15 cellular contexts compared by ENCODE assay signal in genomic region chr3:63333815-63334214, GRCh38. TPM values are rescaled to one million over a fixed set of nuclear protein-coding genes. Genes with fewer than 3 reads are reported as not detected.
A peak's percentile ranks its signal among the peaks of the same experiment; 100 is the strongest.
DNase-seq lines count a peak whose midpoint lies in the region; ATAC-seq and TF ChIP-seq lines count a peak whose summit lies in the region.
"Had no signal": no experiment of that assay in that cellular context is flagged by ENCODE, and none has a peak within 500 bp of the region (broad histone marks: within the 10 kb centered on the region; RNA-seq: fewer than 3 reads in every experiment).

No MANE protein-coding gene starts in this region.

- H3K9me3 ChIP-seq in A673 (ENCODE audit: low read depth, low read length, poor library complexity, severe bottlenecking) (no peaks in the 10 kb centered on the region), GM23248 (ENCODE audit: low read depth) (no peaks in the 10 kb centered on the region)

- WGBS in GM23248 (ENCODE audit: low coverage in 1 of 2, low lambda C conversion rate in 2 of 2, missing lambda C conversion rate in 2 of 2), 2 experiments = 71 to 78% methylated on average over 1 of the region's 1 CpG

- BruUV-seq in A673 (replicated peaks; lab: Mats Ljungman, UMichigan) = no TSS peak

- in situ Hi-C loops in GM23248 (cut with MboI) = no loop called here

- H3K36me3 ChIP-seq in A673 (ENCODE audit: insufficient read depth, low read length, poor library complexity, severe bottlenecking) (no peaks in the 10 kb centered on the region), GM23248 (ENCODE audit: low read depth) (no peaks in the 10 kb centered on the region)

- no peaks in the 10 kb centered on the region for H3K79me2 ChIP-seq in GM23248 (ENCODE audit: insufficient read depth)

- H2AFZ ChIP-seq in GM23248 = no peak overlapping the region

- H3K27me3 ChIP-seq in A673 (replicated peaks; ENCODE audit: insufficient read depth, low read depth, low read length, poor library complexity) (no peaks in the 10 kb centered on the region), GM23248 (replicated peaks; ENCODE audit: insufficient read depth) (peaks cover 13% of the 10 kb centered on the region; the same call in 1 of the 2 replicates)

- H3K4me2 ChIP-seq in GM23248 (ENCODE audit: unreplicated experiment) = no peak overlapping the region

- H3K9me2 ChIP-seq in GM23248 (ENCODE audit: insufficient read depth) = no peaks in the 10 kb centered on the region

- DNase-seq in A673 (ENCODE audit: low spot score) (no peak), GM23248 (peak; percentile 46), RKO (ENCODE audit: low spot score) (peak; percentile 22), fibroblast of pulmonary artery (ENCODE audit: low read depth) (peak; percentile 48)
- DNase-seq in stimulated activated effector memory CD8-positive, alpha-beta T cell treated with anti-CD3 and anti-CD28 coated beads, Interleukin-12 subunit alpha, Interleukin-12 subunit beta, amount 100 ng/mL, for 72 hours (ENCODE audit: low spot score in 2 of 2) = no peak
- DNase-seq: activated CD4-positive, alpha-beta T cell treated with anti-CD3 and anti-CD28 coated beads for 36 hours; CD4-positive, alpha-beta memory T cell; KBM-7; natural killer cell had no signal

- ATAC-seq in HG03280 (IDR thresholded peaks at IDR 0.05; ENCODE audit: unreplicated experiment) = no peak
- no peak for ATAC-seq in esophagus mucosa
- ATAC-seq in HG02885 (IDR thresholded peaks at IDR 0.05; ENCODE audit: poor library complexity, unreplicated experiment) = no peak
- ATAC-seq in stimulated activated effector memory CD8-positive, alpha-beta T cell treated with anti-CD3 and anti-CD28 coated beads, Interleukin-12 subunit alpha, Interleukin-12 subunit beta, amount 100 ng/mL, for 72 hours = no peak
- ATAC-seq: activated CD4-positive, alpha-beta T cell treated with anti-CD3 and anti-CD28 coated beads for 36 hours; natural killer cell had no signal

- H3K27ac Mint-ChIP-seq in stimulated activated effector memory CD8-positive, alpha-beta T cell treated with anti-CD3 and anti-CD28 coated beads, Interleukin-12 subunit alpha, Interleukin-12 subunit beta, amount 100 ng/mL, for 72 hours = no peak overlapping the region
- H3K27ac Mint-ChIP-seq: activated CD4-positive, alpha-beta T cell treated with anti-CD3 and anti-CD28 coated beads for 36 hours; activated T-helper 1 cell treated with anti-CD3 and anti-CD28 coated beads, Interleukin-12 subunit alpha, Interleukin-12 subunit beta, Interleukin-2, Interleukin-4 antibody, amounts not matched to agents 30 ng/mL and 10 ng/mL and 1 ng/mL, durations not matched to agents 14 hours and 24 hours and 36 hours; CD4-positive, alpha-beta memory T cell; natural killer cell had no signal

- H3K27ac ChIP-seq in A673 (ENCODE audit: low read depth, low read length, poor library complexity, severe bottlenecking) (no peak overlapping the region), GM23248 (no peak overlapping the region)

- H3F3A ChIP-seq in GM23248 (ENCODE audit: insufficient read depth) = no peaks in the 10 kb centered on the region

- peak; percentile 42 for TF ChIP-seq CTCF in A673 (conservative IDR thresholded peaks at IDR 0.05; ENCODE audit: low read depth, low read length)
- peak; percentile 30 for TF ChIP-seq CTCF in fibroblast of pulmonary artery (IDR thresholded peaks at IDR 0.05; ENCODE audit: low read length, missing control alignments)

- CTCF ChIA-PET in A673 (lab: Charles Lee) = no interaction called here

- H3K4me3 ChIP-seq in A673 (ENCODE audit: low read depth, low read length, poor library complexity, severe bottlenecking) (no peak overlapping the region), GM23248 (no peak overlapping the region), fibroblast of pulmonary artery (replicated peaks; ENCODE audit: low read depth, low read length) (no peak overlapping the region)

- intact Hi-C loops in A673 (cut with micrococcal nuclease; ENCODE audit: unreplicated experiment) = loop anchor here (10.0 kb wide), 1 partner anchor 709 kb away; no protein-coding TSS in a partner anchor

- H3K4me1 ChIP-seq in A673 (ENCODE audit: insufficient read depth, low read length, poor library complexity, severe bottlenecking) (no peaks in the 10 kb centered on the region), GM23248 (ENCODE audit: insufficient read depth) (no peaks in the 10 kb centered on the region)

- POLR2A ChIA-PET in A673 (lab: Charles Lee; ENCODE audit: low non-redundant PET) = no interaction called here

- H3K9me3 Mint-ChIP-seq in stimulated activated effector memory CD8-positive, alpha-beta T cell treated with anti-CD3 and anti-CD28 coated beads, Interleukin-12 subunit alpha, Interleukin-12 subunit beta, amount 100 ng/mL, for 72 hours = no peaks in the 10 kb centered on the region
- H3K9me3 Mint-ChIP-seq: activated T-helper 1 cell treated with anti-CD3 and anti-CD28 coated beads, Interleukin-12 subunit alpha, Interleukin-12 subunit beta, Interleukin-2, Interleukin-4 antibody, amounts not matched to agents 30 ng/mL and 10 ng/mL and 1 ng/mL, durations not matched to agents 14 hours and 24 hours and 36 hours; CD4-positive, alpha-beta memory T cell; natural killer cell had no signal

- H4K20me1 ChIP-seq in GM23248 (ENCODE audit: insufficient read depth) = no peaks in the 10 kb centered on the region

- no peaks in the 10 kb centered on the region for H3K4me1 Mint-ChIP-seq in stimulated activated effector memory CD8-positive, alpha-beta T cell treated with anti-CD3 and anti-CD28 coated beads, Interleukin-12 subunit alpha, Interleukin-12 subunit beta, amount 100 ng/mL, for 72 hours
- H3K4me1 Mint-ChIP-seq: activated CD4-positive, alpha-beta T cell treated with anti-CD3 and anti-CD28 coated beads for 36 hours; CD4-positive, alpha-beta memory T cell; natural killer cell had no signal

- H3K36me3 Mint-ChIP-seq in stimulated activated effector memory CD8-positive, alpha-beta T cell treated with anti-CD3 and anti-CD28 coated beads, Interleukin-12 subunit alpha, Interleukin-12 subunit beta, amount 100 ng/mL, for 72 hours = no peaks in the 10 kb centered on the region
- H3K36me3 Mint-ChIP-seq: CD4-positive, alpha-beta memory T cell; natural killer cell had no signal

- H3K9ac ChIP-seq in GM23248 = no peak overlapping the region

- H3K4me3 Mint-ChIP-seq in stimulated activated effector memory CD8-positive, alpha-beta T cell treated with anti-CD3 and anti-CD28 coated beads, Interleukin-12 subunit alpha, Interleukin-12 subunit beta, amount 100 ng/mL, for 72 hours = no peak overlapping the region
- H3K4me3 Mint-ChIP-seq: activated CD4-positive, alpha-beta T cell treated with anti-CD3 and anti-CD28 coated beads for 36 hours; activated T-helper 1 cell treated with anti-CD3 and anti-CD28 coated beads, Interleukin-12 subunit alpha, Interleukin-12 subunit beta, Interleukin-2, Interleukin-4 antibody, amounts not matched to agents 30 ng/mL and 10 ng/mL and 1 ng/mL, durations not matched to agents 14 hours and 24 hours and 36 hours; CD4-positive, alpha-beta memory T cell; natural killer cell had no signal

RNA-seq across cellular contexts. Expression of gene SYNPR, which starts 55.7 kb away (rescaled TPM):
- total RNA-seq in A673 (2021) (14.7 and 17.6 TPM in 2 replicates), esophagus mucosa (not detected)
- not detected in 2 replicates for total RNA-seq in GM23248 (2014; rRNA removed; shearing (Covaris generic))
- polyA plus RNA-seq in GM23248 (2016; fragmentation: Nextera tagmentation; extraction: Ambion mirVana) = not detected in 2 replicates
- total RNA-seq: activated CD4-positive, alpha-beta T cell treated with anti-CD3 and anti-CD28 coated beads for 36 hours; activated T-helper 1 cell treated with anti-CD3 and anti-CD28 coated beads, Interleukin-12 subunit alpha, Interleukin-12 subunit beta, Interleukin-2, Interleukin-4 antibody, amounts not matched to agents 30 ng/mL and 10 ng/mL and 1 ng/mL, durations not matched to agents 14 hours and 24 hours and 36 hours; CD4-positive, alpha-beta memory T cell; fibroblast of lung; natural killer cell had no signal
- polyA plus RNA-seq: CD4-positive, alpha-beta memory T cell; fibroblast of lung; keratinocyte had no signal

Comparison
In these comparisons a context has a peak if more than half of its experiments do, and no peak if none do; other contexts are left out.
1. DNase-seq: peak in GM23248 (single experiment), RKO (single experiment) and fibroblast of pulmonary artery (single experiment); none in A673 (single experiment) and stimulated activated effector memory CD8-positive, alpha-beta T cell treated with anti-CD3 and anti-CD28 coated beads, Interleukin-12 subunit alpha, Interleukin-12 subunit beta, amount 100 ng/mL, for 72 hours (0 of 2).
2. RNA of gene SYNPR, which starts 55.7 kb away (total RNA-seq): 14.7 to 17.6 TPM in A673; not detected in GM23248 and not detected in esophagus mucosa (single experiment); every median in the first group is over 10 times any median in the second.